9 cellular contexts compared by ENCODE assay signal in genomic region chr5:180831139-180832080, GRCh38. TPM values are rescaled to one million over a fixed set of nuclear protein-coding genes. Genes with fewer than 3 reads are reported as not detected.
DNase-seq lines count a peak whose midpoint lies in the region; ATAC-seq, FAIRE-seq and TF ChIP-seq lines count a peak whose summit lies in the region.
"Had no signal": no experiment of that assay in that cellular context is flagged by ENCODE, and none has a peak within 500 bp of the region (broad histone marks: within the 10 kb centered on the region; RNA-seq: fewer than 3 reads in every experiment).

No MANE protein-coding gene starts in this region.

- H3K4me3 Mint-ChIP-seq in activated B cell treated with CpG ODN at 0.5 μM for 24 hours (peak overlapping the region; percentile 98), immature natural killer cell (peak overlapping the region; percentile 93 to 99 (median 99))

- CTCF ChIA-PET in activated B cell treated with CpG ODN at 0.5 μM for 24 hours (lab: Charles Lee): interaction anchor here (0.8 to 2.1 kb wide), 7 partner anchors 13 to 361 kb away, joined by 3 to 8 read pairs (median 4); partner anchors contain the start of gene MGAT1

- no peaks in the 10 kb centered on the region for H3K27me3 Mint-ChIP-seq in activated B cell treated with CpG ODN at 0.5 μM for 24 hours
- H3K27me3 Mint-ChIP-seq in immature natural killer cell (ENCODE audit: low read depth in 3 of 3): peaks cover 5 to 12% (median 11%) of the 10 kb centered on the region in 3 donors

- H3K4me1 Mint-ChIP-seq in activated B cell treated with CpG ODN at 0.5 μM for 24 hours: peaks cover 54% of the 10 kb centered on the region
- H3K4me1 Mint-ChIP-seq in immature natural killer cell: peaks cover 48 to 59% of the 10 kb centered on the region in 2 donors

- H3K4me3 ChIP-seq in bronchial epithelial cell (ENCODE audit: low read depth, low read length): peak overlapping the region; percentile 46

- H3K36me3 Mint-ChIP-seq in activated B cell treated with CpG ODN at 0.5 μM for 24 hours (ENCODE audit: low read depth) (peaks cover 49% of the 10 kb centered on the region), immature natural killer cell (peaks cover 12 to 23% (median 16%) of the 10 kb centered on the region in 3 donors)

- H3K27ac Mint-ChIP-seq in activated B cell treated with CpG ODN at 0.5 μM for 24 hours: peak overlapping the region; percentile 98
- H3K27ac Mint-ChIP-seq in immature natural killer cell: peak overlapping the region; percentile 95 to 99 (median 98)

- ATAC-seq in HG02623 (IDR thresholded peaks at IDR 0.05; ENCODE audit: unreplicated experiment) (peak; percentile 65), activated B cell treated with CpG ODN at 0.5 μM for 24 hours (ENCODE audit: low read depth) (peak; percentile 83)

- FAIRE-seq in bronchial epithelial cell (lab: Jason Lieb, UNC): no peak
- FAIRE-seq: G401.6 had no signal

- H3K27me3 ChIP-seq in bronchial epithelial cell (ENCODE audit: control insufficient read depth, insufficient read depth, low read length): no peaks in the 10 kb centered on the region

- intact Hi-C loops in activated B cell treated with CpG ODN at 0.5 μM for 24 hours (cut with micrococcal nuclease): loop anchor here (1.0 kb wide), 4 partner anchors 29 to 430 kb away; partner anchors contain the start of genes MGAT1 and TRIM52

- no peaks in the 10 kb centered on the region for H3K36me3 ChIP-seq in bronchial epithelial cell (ENCODE audit: control insufficient read depth, insufficient read depth, low read length)

- TF ChIP-seq CTCF in activated B cell treated with CpG ODN at 0.5 μM for 24 hours (IDR thresholded peaks at IDR 0.05) (no peak), bronchial epithelial cell (IDR thresholded peaks at IDR 0.05; ENCODE audit: insufficient read depth, low read length, severe bottlenecking) (peak; percentile 9)

- H3K9me3 Mint-ChIP-seq in activated B cell treated with CpG ODN at 0.5 μM for 24 hours (peaks cover 2% of the 10 kb centered on the region), immature natural killer cell (peaks cover 0 to 7% (median 1%) of the 10 kb centered on the region in 6 donors)

- DNase-seq in NCI-H1694 treated with DMSO at 0.1 percent for 48 hours (lab: John Stamatoyannopoulos, UW): peak; percentile 38
- no peak for DNase-seq in NCI-H1694 (lab: John Stamatoyannopoulos, UW)
- DNase-seq in NCI-H1105 treated with DMSO at 0.1 percent for 48 hours (lab: John Stamatoyannopoulos, UW): peak; percentile 42
- peak; percentile 82 for DNase-seq in activated B cell treated with CpG ODN at 0.5 μM for 24 hours
- peak; percentile 52 for DNase-seq in bronchial epithelial cell (ENCODE audit: low read depth)
- peak; percentile 79 to 81 (median 79) for DNase-seq in immature natural killer cell
- DNase-seq in stimulated activated CD4-positive, alpha-beta T cell treated with anti-CD3 and anti-CD28 coated beads, Interleukin-12 subunit alpha, Interleukin-12 subunit beta, amount 100 ng/mL, for 4 hours: peak; percentile 75

- POLR2A ChIA-PET in activated B cell treated with CpG ODN at 0.5 μM for 24 hours (lab: Charles Lee): interaction anchor here (0.6 to 6.3 kb wide), 30 partner anchors 8 to 1217 kb away, joined by 3 to 240 read pairs (median 6); partner anchors contain the start of genes MGAT1, RACK1, SQSTM1 and TRIM41

RNA-seq across cellular contexts. Expression of gene MGAT1, which starts 28.8 kb away (rescaled TPM):
- total RNA-seq in activated B cell treated with CpG ODN at 0.5 μM for 24 hours: 66.9 and 74.5 TPM in 2 replicates
- total RNA-seq in bronchial epithelial cell: 62.1 and 78.2 TPM in 2 replicates
- polyA plus RNA-seq in immature natural killer cell: 100 to 1,000 TPM; 220 to 241 (median 238) TPM

RNA-seq across cellular contexts. Expression of gene ZFP62, which starts 29.7 kb away (rescaled TPM):
- total RNA-seq in activated B cell treated with CpG ODN at 0.5 μM for 24 hours (43.7 and 45.6 TPM in 2 replicates), bronchial epithelial cell (21.3 and 21.4 TPM in 2 replicates)
- 1 to 10 TPM; 7.4 to 9.8 (median 8.9) TPM for polyA plus RNA-seq in immature natural killer cell
